In genomic region chr6:47440722-47441121, GRCh38 we compare ENCODE assay signal across 11 cellular contexts. TPM values are rescaled to one million over a fixed set of nuclear protein-coding genes. Genes with fewer than 3 reads are reported as not detected.
A peak's percentile ranks its signal among the peaks of the same experiment; 100 is the strongest.
DNase-seq lines count a peak whose midpoint lies in the region; ATAC-seq and TF ChIP-seq lines count a peak whose summit lies in the region.
"Had no signal": no experiment of that assay in that cellular context is flagged by ENCODE, and none has a peak within 500 bp of the region (broad histone marks: within the 10 kb centered on the region; RNA-seq: fewer than 3 reads in every experiment).

No MANE protein-coding gene starts in this region.

- DNase-seq in hepatic stellate cell (ENCODE audit: low spot score) (no peak), cortex of kidney (lab: John Stamatoyannopoulos, UW) (no peak)
- no peak for DNase-seq in stimulated activated naive CD4-positive, alpha-beta T cell treated with Interleukin-2 at 50 U/mL for 16 hours (lab: John Stamatoyannopoulos, UW)
- no peak for DNase-seq in activated naive CD8-positive, alpha-beta T cell treated with anti-CD3 and anti-CD28 coated beads for 36 hours
- DNase-seq: activated CD4-positive, alpha-beta T cell treated with anti-CD3 and anti-CD28 coated beads, Interleukin-2, amount 50 U/mL, for 4 hours; Caco-2; IMR-90 had no signal

- peak overlapping the region; percentile 52 for H3K4me3 ChIP-seq in DOHH2 (ENCODE audit: low read length)

- no peaks in the 10 kb centered on the region for H3K36me3 ChIP-seq in DOHH2 (ENCODE audit: control insufficient read depth, low read length)

- no peak overlapping the region for H3K27ac Mint-ChIP-seq in activated naive CD8-positive, alpha-beta T cell treated with anti-CD3 and anti-CD28 coated beads for 36 hours

- H4K20me1 ChIP-seq in DOHH2 (ENCODE audit: control insufficient read depth, insufficient read depth, low read depth, low read length) = 0 out of 2 replicates have a peak, but pooled peaks cover 3% of the 10 kb centered on the region

- no peaks in the 10 kb centered on the region for H3K79me2 ChIP-seq in DOHH2 (ENCODE audit: control insufficient read depth, low read length)

- H3F3A ChIP-seq in DOHH2 (ENCODE audit: control insufficient read depth, insufficient read depth) = peaks cover 11% of the 10 kb centered on the region

- H3K27ac ChIP-seq in DOHH2 (ENCODE audit: low read depth, low read length) = no peak overlapping the region
- peak overlapping the region; percentile 66 for H3K27ac ChIP-seq in VCaP

- no peak overlapping the region for H3K4me3 Mint-ChIP-seq in activated naive CD8-positive, alpha-beta T cell treated with anti-CD3 and anti-CD28 coated beads for 36 hours

- H3K4me1 ChIP-seq in DOHH2 (ENCODE audit: control insufficient read depth, low read length) = peaks cover 54% of the 10 kb centered on the region
- H3K4me1 ChIP-seq: Caco-2 had no signal

- TF ChIP-seq CTCF in DOHH2 (IDR thresholded peaks at IDR 0.05; ENCODE audit: low read depth, low read length, poor library complexity, severe bottlenecking) (no peak), VCaP (conservative IDR thresholded peaks at IDR 0.05) (no peak)

- H3K9me2 ChIP-seq in DOHH2 (replicated peaks; ENCODE audit: control insufficient read depth, low read length) = no peaks in the 10 kb centered on the region

- H3K27me3 ChIP-seq in DOHH2 (ENCODE audit: control insufficient read depth, low read length) = peaks cover 5% of the 10 kb centered on the region; the same call in 1 of the 2 replicates

- no peaks in the 10 kb centered on the region for H3K27me3 Mint-ChIP-seq in activated naive CD8-positive, alpha-beta T cell treated with anti-CD3 and anti-CD28 coated beads for 36 hours

- H3K4me1 Mint-ChIP-seq in activated naive CD8-positive, alpha-beta T cell treated with anti-CD3 and anti-CD28 coated beads for 36 hours = no peaks in the 10 kb centered on the region

- no peaks in the 10 kb centered on the region for H3K36me3 Mint-ChIP-seq in activated naive CD8-positive, alpha-beta T cell treated with anti-CD3 and anti-CD28 coated beads for 36 hours

- H3K4me2 ChIP-seq in DOHH2 (ENCODE audit: low read length) = peak overlapping the region; percentile 69

- ATAC-seq in GM19468 (IDR thresholded peaks at IDR 0.05; ENCODE audit: extremely low read depth, unreplicated experiment) (peak; percentile 56), HG03342 (IDR thresholded peaks at IDR 0.05; ENCODE audit: unreplicated experiment) (peak; percentile 69)

- H3K9me3 ChIP-seq in DOHH2 (ENCODE audit: control insufficient read depth, insufficient read depth, low read length) = no peaks in the 10 kb centered on the region
- H3K9me3 ChIP-seq: Caco-2 had no signal

- H3K9me3 Mint-ChIP-seq in activated naive CD8-positive, alpha-beta T cell treated with anti-CD3 and anti-CD28 coated beads for 36 hours = peaks cover 1% of the 10 kb centered on the region

RNA-seq across cellular contexts. Expression of gene CD2AP, which starts 36.9 kb away (rescaled TPM):
- total RNA-seq in activated naive CD8-positive, alpha-beta T cell treated with anti-CD3 and anti-CD28 coated beads for 36 hours = 10 to 100 TPM; 35.0 to 35.7 TPM
